In the genomic region with DNA sequence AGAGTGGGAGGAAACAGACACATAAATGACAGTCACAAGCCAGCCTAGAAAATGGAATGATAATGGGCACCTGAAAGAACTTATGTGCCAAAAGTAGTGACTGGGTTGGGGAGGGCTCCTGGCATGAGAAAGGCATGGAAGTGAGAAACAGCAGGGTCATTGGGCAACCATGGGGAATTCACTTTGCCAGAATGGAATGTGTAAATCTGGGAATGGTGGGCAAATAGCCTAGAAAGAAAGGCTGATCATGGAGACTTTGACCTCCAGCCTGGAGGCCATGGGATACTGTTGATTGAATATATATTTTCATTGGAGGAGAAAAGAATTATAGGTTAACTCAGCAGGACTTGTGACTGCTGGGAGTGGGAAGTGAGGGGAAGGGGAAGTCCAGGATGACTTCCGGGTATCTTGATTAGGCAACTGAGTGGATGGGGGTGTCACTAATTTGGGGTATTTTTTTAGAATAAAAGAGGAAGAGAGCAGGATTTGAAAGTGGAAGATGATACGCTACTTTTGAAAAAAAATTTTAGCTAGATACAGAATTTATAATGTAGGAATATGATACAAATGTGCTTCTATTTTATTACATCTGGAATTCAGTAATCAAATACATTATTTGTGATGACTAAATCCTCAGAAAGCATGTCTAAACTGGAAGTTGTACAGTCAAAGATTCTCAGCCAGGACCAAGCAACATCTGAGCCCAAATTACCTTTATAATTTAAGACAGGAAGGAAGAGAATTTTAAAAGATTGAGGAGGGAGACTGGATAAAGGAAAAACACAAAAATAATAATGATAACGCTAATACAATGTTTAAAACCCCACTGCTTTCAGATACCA, we compare ENCODE assay signal across 16 cellular contexts.
DNase-seq lines count a peak whose midpoint lies in the region; ATAC-seq and TF ChIP-seq lines count a peak whose summit lies in the region.
"Had no signal": no experiment of that assay in that cellular context is flagged by ENCODE, and none has a peak within 500 bp of the region (broad histone marks: within the 10 kb centered on the region; RNA-seq: fewer than 3 reads in every experiment).

No MANE protein-coding gene starts in this region.

- H3K4me3 Mint-ChIP-seq in Calu3 (ENCODE audit: low read depth, unreplicated experiment) = peak overlapping the region; percentile 5
- H3K4me3 Mint-ChIP-seq: activated T-helper 17 cell treated with anti-CD3 and anti-CD28 coated beads, Interleukin-2, amount 50 U/mL, for 72 hours had no signal

- peak; percentile 13 for ATAC-seq in omental fat pad (ENCODE audit: low FRiP score)
- ATAC-seq in activated naive CD4-positive, alpha-beta T cell treated with anti-CD3 and anti-CD28 coated beads, Interleukin-2, amount 50 U/mL, for 72 hours = no peak
- ATAC-seq: activated T-helper 17 cell treated with anti-CD3 and anti-CD28 coated beads, Interleukin-2, amount 50 U/mL, for 72 hours had no signal

- no peaks in the 10 kb centered on the region for H3K27me3 Mint-ChIP-seq in Calu3 (ENCODE audit: unreplicated experiment)
- H3K27me3 Mint-ChIP-seq: activated T-helper 17 cell treated with anti-CD3 and anti-CD28 coated beads, Interleukin-2, amount 50 U/mL, for 72 hours had no signal

- CTCF ChIA-PET in Calu3 (lab: Charles Lee) = no interaction called here

- TF ChIP-seq CTCF in Calu3 (IDR thresholded peaks at IDR 0.05; ENCODE audit: unreplicated experiment) = no peak
- no peak for TF ChIP-seq CTCF in omental fat pad (IDR thresholded peaks at IDR 0.05)

- H3K9me3 Mint-ChIP-seq in Calu3 (ENCODE audit: low read depth, unreplicated experiment) = no peaks in the 10 kb centered on the region
- H3K9me3 Mint-ChIP-seq in activated naive CD4-positive, alpha-beta T cell treated with anti-CD3 and anti-CD28 coated beads, Interleukin-2, amount 50 U/mL, for 72 hours = peaks cover 6 to 13% of the 10 kb centered on the region in 2 donors
- H3K9me3 Mint-ChIP-seq: activated T-helper 17 cell treated with anti-CD3 and anti-CD28 coated beads, Interleukin-2, amount 50 U/mL, for 72 hours had no signal

- H3K4me1 Mint-ChIP-seq in Calu3 (ENCODE audit: low read depth, unreplicated experiment) = peaks cover 52% of the 10 kb centered on the region
- H3K4me1 Mint-ChIP-seq: activated T-helper 17 cell treated with anti-CD3 and anti-CD28 coated beads, Interleukin-2, amount 50 U/mL, for 72 hours had no signal

- DNase-seq in Calu3 = no peak
- peak; percentile 57 for DNase-seq in NCI-H226
- DNase-seq in dermis microvascular lymphatic vessel endothelial cell (ENCODE audit: low read depth in 2 of 2) = peak; percentile 10 to 55
- no peak for DNase-seq in omental fat pad (ENCODE audit: low spot score)
- DNase-seq in NCI-H2029 treated with DMSO at 0.1 percent for 48 hours (lab: John Stamatoyannopoulos, UW) = no peak
- no peak for DNase-seq in inferior parietal cortex (ENCODE audit: extremely low spot score)
- no peak for DNase-seq in AG20443 (ENCODE audit: low spot score)
- no peak for DNase-seq in activated naive CD4-positive, alpha-beta T cell treated with anti-CD3 and anti-CD28 coated beads, Interleukin-2, amount 50 U/mL, for 72 hours (ENCODE audit: low spot score in 2 of 2)
- DNase-seq: HCEC 1CT; NCI-H187; NK-92 treated with Interleukin-12 subunit alpha and Interleukin-12 subunit beta, amount 100 ng/mL, for 24 hours; posterior cingulate gyrus; SJCRH30; stimulated activated CD4-positive, alpha-beta T cell treated with anti-CD3 and anti-CD28 coated beads, Interleukin-4, amount 100 ng/mL, for 4 hours; stimulated activated CD8-positive, alpha-beta memory T cell treated with anti-CD3 and anti-CD28 coated beads, Interleukin-4, amount 100 ng/mL, for 48 hours had no signal

- intact Hi-C loops in Calu3 (cut with micrococcal nuclease; ENCODE audit: unreplicated experiment) = loop anchor here (1.0 to 2.0 kb wide), 2 partner anchors 63 to 267 kb away; no protein-coding TSS in a partner anchor

- H3K27ac Mint-ChIP-seq in Calu3 (ENCODE audit: unreplicated experiment) = peak overlapping the region; percentile 83
- H3K27ac Mint-ChIP-seq in activated naive CD4-positive, alpha-beta T cell treated with anti-CD3 and anti-CD28 coated beads, Interleukin-2, amount 50 U/mL, for 72 hours = no peak overlapping the region
- H3K27ac Mint-ChIP-seq: activated T-helper 17 cell treated with anti-CD3 and anti-CD28 coated beads, Interleukin-2, amount 50 U/mL, for 72 hours had no signal

- H3K36me3 Mint-ChIP-seq in Calu3 (ENCODE audit: insufficient read depth, unreplicated experiment) = peaks cover 26% of the 10 kb centered on the region
- H3K36me3 Mint-ChIP-seq in activated naive CD4-positive, alpha-beta T cell treated with anti-CD3 and anti-CD28 coated beads, Interleukin-2, amount 50 U/mL, for 72 hours = no peaks in the 10 kb centered on the region

- no TSS peak for BruUV-seq in Calu3 (replicated peaks; lab: Mats Ljungman, UMichigan)

Comparison
In these comparisons a context has a peak if more than half of its experiments do, and no peak if none do; other contexts are left out.
1. DNase-seq: peak in NCI-H226 (single experiment) and dermis microvascular lymphatic vessel endothelial cell (2 of 2); none in Calu3 (single experiment), omental fat pad (single experiment), NCI-H2029 treated with DMSO at 0.1 percent for 48 hours (single experiment), inferior parietal cortex (single experiment), AG20443 (single experiment) and activated naive CD4-positive, alpha-beta T cell treated with anti-CD3 and anti-CD28 coated beads, Interleukin-2, amount 50 U/mL, for 72 hours (0 of 2).